23 cellular contexts compared by ENCODE assay signal in the genomic region with DNA sequence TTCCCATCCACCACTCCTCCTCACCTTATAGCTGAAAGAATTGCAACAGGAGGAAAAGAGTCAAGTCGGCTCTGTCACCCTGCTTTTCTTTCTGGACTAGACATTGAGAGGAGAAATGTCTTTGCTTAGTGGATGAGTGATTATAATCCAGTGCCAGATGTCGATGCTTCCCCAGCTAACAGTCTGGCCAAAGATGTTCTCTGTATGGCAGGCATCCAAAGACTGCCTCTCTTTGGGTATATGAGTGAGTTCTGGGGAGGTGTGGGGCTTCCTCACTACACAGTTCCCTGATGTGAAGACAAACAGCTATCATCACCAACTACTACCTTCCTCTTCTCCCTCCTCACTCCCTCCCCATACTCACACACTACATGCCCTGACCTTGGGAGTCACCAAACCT.
DNase-seq lines count a peak whose midpoint lies in the region.
"Had no signal": no experiment of that assay in that cellular context is flagged by ENCODE, and none has a peak within 500 bp of the region (broad histone marks: within the 10 kb centered on the region; RNA-seq: fewer than 3 reads in every experiment).

No MANE protein-coding gene starts in this region.

- DNase-seq in EL = peak; percentile 31
- DNase-seq in M059J (ENCODE audit: low read depth) = peak; percentile 36
- DNase-seq in NCI-H446 (lab: John Stamatoyannopoulos, UW) = peak; percentile 70 to 87
- DNase-seq in myocyte (ENCODE audit: low read depth) = peak; percentile 11
- no peak for DNase-seq in cerebellar nuclear complex (lab: John Stamatoyannopoulos, UW)
- DNase-seq in stimulated activated CD4-positive, alpha-beta T cell treated with anti-CD3 and anti-CD28 coated beads, Interleukin-12 subunit alpha, Interleukin-12 subunit beta, amount 100 ng/mL, for 4 hours = no peak
- DNase-seq in stimulated activated CD4-positive, alpha-beta T cell treated with anti-CD3 and anti-CD28 coated beads, Interleukin-4, amount 100 ng/mL, for 1 hour = no peak
- DNase-seq: activated gamma-delta T cell treated with Interleukin-2 at 50 U/mL for 16 hours; activated T-cell treated with anti-CD3 and anti-CD28 coated beads, Interleukin-2, amount 50 U/mL, for 24 hours; central memory CD4-positive, alpha-beta T cell; DMS79; erythroblast; immature natural killer cell; left cardiac atrium; natural killer cell; NCI-H1092; NCI-H187 treated with DMSO at 0.1 percent for 48 hours; nucleus accumbens; psoas muscle; SJCRH30; stimulated activated CD4-positive, alpha-beta T cell treated with anti-CD3 and anti-CD28 coated beads, Interleukin-2, amount 100 ng/mL, for 48 hours; T-helper 1 cell; tibial artery had no signal

Comparison
In these comparisons a context has a peak if more than half of its experiments do, and no peak if none do; other contexts are left out.
1. DNase-seq: peak in EL (single experiment), M059J (single experiment), NCI-H446 (2 of 2) and myocyte (single experiment); none in cerebellar nuclear complex (0 of 2), stimulated activated CD4-positive, alpha-beta T cell treated with anti-CD3 and anti-CD28 coated beads, Interleukin-12 subunit alpha, Interleukin-12 subunit beta, amount 100 ng/mL, for 4 hours (single experiment) and stimulated activated CD4-positive, alpha-beta T cell treated with anti-CD3 and anti-CD28 coated beads, Interleukin-4, amount 100 ng/mL, for 1 hour (single experiment).